In genomic region chr1:154501423-154502065, GRCh38 we compare ENCODE assay signal across 9 cellular contexts. TPM values are rescaled to one million over a fixed set of nuclear protein-coding genes. Genes with fewer than 3 reads are reported as not detected.
DNase-seq lines count a peak whose midpoint lies in the region; ATAC-seq, FAIRE-seq and TF ChIP-seq lines count a peak whose summit lies in the region.
"Had no signal": no experiment of that assay in that cellular context is flagged by ENCODE, and none has a peak within 500 bp of the region (broad histone marks: within the 10 kb centered on the region; RNA-seq: fewer than 3 reads in every experiment).

No MANE protein-coding gene starts in this region.

- no peaks in the 10 kb centered on the region for H3K79me2 ChIP-seq in GM23248 (ENCODE audit: insufficient read depth)

- H3K9me3 ChIP-seq in GM23248 (ENCODE audit: low read depth) = no peaks in the 10 kb centered on the region
- H3K9me3 ChIP-seq in adrenal gland (replicated peaks in 1 of 3) = no peaks in the 10 kb centered on the region
- no peaks in the 10 kb centered on the region for H3K9me3 ChIP-seq in skeletal muscle satellite cell (replicated peaks; ENCODE audit: low read length)
- no peaks in the 10 kb centered on the region for H3K9me3 ChIP-seq in effector memory CD4-positive, alpha-beta T cell (ENCODE audit: control insufficient read depth, low read length)

- H3K27me3 Mint-ChIP-seq in immature natural killer cell (ENCODE audit: low read depth in 3 of 3) = peaks cover 12 to 29% (median 23%) of the 10 kb centered on the region in 3 donors

- peak in 1 of 6 experiments; percentile 5 for TF ChIP-seq CTCF in adrenal gland (IDR thresholded peaks at IDR 0.05)

- peak overlapping the region; percentile 24; the same call in 1 of the 2 replicates for H3K4me3 ChIP-seq in GM23248
- H3K4me3 ChIP-seq in adrenal gland = peak overlapping the region in 2 of 4 donors; percentile 43 to 53
- H3K4me3 ChIP-seq in skeletal muscle satellite cell (ENCODE audit: low read length) = no peak overlapping the region
- no peak overlapping the region for H3K4me3 ChIP-seq in effector memory CD4-positive, alpha-beta T cell (ENCODE audit: insufficient read depth, low read depth, low read length, poor library complexity, severe bottlenecking)

- peaks cover 0 to 7% (median 0%) of the 10 kb centered on the region in 3 donors for H3K36me3 Mint-ChIP-seq in immature natural killer cell

- H4K20me1 ChIP-seq in GM23248 (ENCODE audit: insufficient read depth) = no peaks in the 10 kb centered on the region

- H3K4me3 Mint-ChIP-seq in immature natural killer cell = peak overlapping the region; percentile 36 to 76 (median 65)

- H3K4me1 ChIP-seq in GM23248 (ENCODE audit: insufficient read depth) = no peaks in the 10 kb centered on the region
- peaks cover 16 to 45% of the 10 kb centered on the region in 2 donors for H3K4me1 ChIP-seq in adrenal gland (replicated peaks in 1 of 2)
- H3K4me1 ChIP-seq in skeletal muscle satellite cell (ENCODE audit: control insufficient read depth, insufficient read depth, low read length) = peaks cover 6% of the 10 kb centered on the region
- H3K4me1 ChIP-seq in effector memory CD4-positive, alpha-beta T cell (ENCODE audit: control insufficient read depth, insufficient read depth, low read length, poor library complexity, severe bottlenecking) = peaks cover 14% of the 10 kb centered on the region

- no peaks in the 10 kb centered on the region for H3K9me2 ChIP-seq in GM23248 (ENCODE audit: insufficient read depth)

- DNase-seq in GM23248 (peak; percentile 44), adrenal gland (peak; percentile 61 to 69 (median 63)), immature natural killer cell (peak in 1 of 3 donors; percentile 13), GM12891 (ENCODE audit: insufficient read length, low spot score) (no peak)
- no peak for DNase-seq in effector memory CD4-positive, alpha-beta T cell
- DNase-seq: cerebellar nuclear complex had no signal

- H3K27ac Mint-ChIP-seq in immature natural killer cell = no peak overlapping the region

- H3K9ac ChIP-seq in GM23248 (no peak overlapping the region), skeletal muscle satellite cell (ENCODE audit: low read depth, low read length) (no peak overlapping the region)

- H3K27ac ChIP-seq in GM23248 (no peak overlapping the region), adrenal gland (peak overlapping the region in 3 of 5 donors; percentile 55 to 83 (median 75))
- H3K27ac ChIP-seq in effector memory CD4-positive, alpha-beta T cell (ENCODE audit: insufficient read depth, low read length, poor library complexity, severe bottlenecking) = no peak overlapping the region

- no peak for ATAC-seq in HG02852 (IDR thresholded peaks at IDR 0.05; ENCODE audit: unreplicated experiment)
- ATAC-seq in HG03039 (IDR thresholded peaks at IDR 0.05; ENCODE audit: unreplicated experiment) = no peak

- H2AFZ ChIP-seq in GM23248 = peak overlapping the region; percentile 56

- peak in 1 of 2 donors; percentile 40 for TF ChIP-seq POLR2A in adrenal gland (IDR thresholded peaks at IDR 0.05)
- no peak for TF ChIP-seq POLR2A in GM12891 (IDR thresholded peaks at IDR 0.05; ENCODE audit: low read depth, low read length)

- no peaks in the 10 kb centered on the region for H3F3A ChIP-seq in GM23248 (ENCODE audit: insufficient read depth)

- no peaks in the 10 kb centered on the region for H3K36me3 ChIP-seq in GM23248 (ENCODE audit: low read depth)
- H3K36me3 ChIP-seq in adrenal gland (replicated peaks in 1 of 2) = no peaks in the 10 kb centered on the region
- H3K36me3 ChIP-seq in skeletal muscle satellite cell (ENCODE audit: insufficient read depth, low read length) = no peaks in the 10 kb centered on the region
- no peaks in the 10 kb centered on the region for H3K36me3 ChIP-seq in effector memory CD4-positive, alpha-beta T cell (ENCODE audit: control insufficient read depth, insufficient read depth, low read length)

- peaks cover 25 to 36% of the 10 kb centered on the region in 2 donors for H3K4me1 Mint-ChIP-seq in immature natural killer cell

- FAIRE-seq in GM12891 (lab: Jason Lieb, UNC) = no peak

- in situ Hi-C loops in GM23248 (cut with MboI) = no loop called here

- WGBS in GM23248 (ENCODE audit: low coverage in 1 of 2, low lambda C conversion rate in 2 of 2, missing lambda C conversion rate in 2 of 2), 2 experiments = 2% methylated on average over 24 to 42 of the region's 54 CpGs
- WGBS in adrenal gland, 4 donors = 2 to 26% (median 16%) methylated on average over 4 to 54 of the region's 54 CpGs

- H3K27me3 ChIP-seq in GM23248 (replicated peaks; ENCODE audit: insufficient read depth) = peaks cover 73% of the 10 kb centered on the region
- H3K27me3 ChIP-seq in adrenal gland = no peaks in the 10 kb centered on the region
- peaks cover 87% of the 10 kb centered on the region for H3K27me3 ChIP-seq in skeletal muscle satellite cell (ENCODE audit: control insufficient read depth, insufficient read depth, low read length)
- H3K27me3 ChIP-seq in effector memory CD4-positive, alpha-beta T cell (replicated peaks; ENCODE audit: control insufficient read depth, insufficient read depth, low read length, poor library complexity, severe bottlenecking) = peaks cover 29% of the 10 kb centered on the region

- H3K4me2 ChIP-seq in GM23248 (ENCODE audit: unreplicated experiment) = peak overlapping the region; percentile 38
- H3K4me2 ChIP-seq in skeletal muscle satellite cell (ENCODE audit: low read length) = peak overlapping the region; percentile 57

- H3K9me3 Mint-ChIP-seq in immature natural killer cell = peaks cover 0 to 2% (median 0%) of the 10 kb centered on the region in 6 donors

- intact Hi-C loops in adrenal gland (cut with DNase I) = no loop called here

TF ChIP-seq in GM12891, 5 proteins besides CTCF, POLR2A, EP300 and RAD21:
- TF ChIP-seq POLR2AphosphoS5 (IDR thresholded peaks at IDR 0.05; ENCODE audit: low read depth, low read length) = no peak
- TF ChIP-seq PAX5 (IDR thresholded peaks at IDR 0.05; ENCODE audit: insufficient read depth, low read length, severe bottlenecking) = no peak
- TF ChIP-seq TAF1 (IDR thresholded peaks at IDR 0.05; ENCODE audit: low read depth, low read length) = no peak
- no peak for TF ChIP-seq SPI1 (IDR thresholded peaks at IDR 0.05; ENCODE audit: low read depth, low read length)
- no peak for TF ChIP-seq POU2F2 (IDR thresholded peaks at IDR 0.05; ENCODE audit: low read depth, low read length)

RNA-seq across cellular contexts. Expression of gene TDRD10, which starts 0.5 kb away (rescaled TPM):
- total RNA-seq in GM23248 (2014; rRNA removed; shearing (Covaris generic)) = not detected in 2 replicates
- polyA plus RNA-seq in GM23248 (2016; fragmentation: Nextera tagmentation; extraction: Ambion mirVana) (not detected in 2 replicates), adrenal gland (10 to 100 TPM in 2 of 3 donors, 1 to 10 TPM in 1; 1.3 to 24.9 (median 22.8) TPM), immature natural killer cell (not detected)
- total RNA-seq in adrenal gland = 1 to 10 TPM in 6 of 8 donors, under 1 TPM in 1, not detected in 1; 0.87 to 7.5 (median 3.6) TPM
- not detected in 2 replicates for total RNA-seq in skeletal muscle satellite cell (2012; rRNA removed)
- 0.17 TPM for polyA plus RNA-seq in GM12891 (2012; ENCODE audit: low read depth, missing spikeins)

RNA-seq across cellular contexts. Expression of gene SHE, which starts 0.7 kb away (rescaled TPM):
- total RNA-seq in GM23248 (2014; rRNA removed; shearing (Covaris generic)) = not detected in 2 replicates
- polyA plus RNA-seq in GM23248 (2016; fragmentation: Nextera tagmentation; extraction: Ambion mirVana) = 0.03 TPM in 2 replicates
- total RNA-seq in adrenal gland = 10 to 100 TPM; 15.1 to 30.7 (median 19.2) TPM
- polyA plus RNA-seq in adrenal gland = 10 to 100 TPM; 11.4 to 14.7 (median 12.7) TPM
- polyA plus RNA-seq in immature natural killer cell = under 1 TPM in 1 of 3 donors, not detected in 2; 0.13 TPM
- under 0.01 TPM in 2 replicates for total RNA-seq in skeletal muscle satellite cell (2012; rRNA removed)
- polyA plus RNA-seq in GM12891 (2012; ENCODE audit: low read depth, missing spikeins) = 0.01 TPM

RNA-seq across cellular contexts. Expression of gene UBE2Q1, which starts 56.9 kb away (rescaled TPM):
- 31.9 and 37.9 TPM in 2 replicates for total RNA-seq in GM23248 (2014; rRNA removed; shearing (Covaris generic))
- polyA plus RNA-seq in GM23248 (2016; fragmentation: Nextera tagmentation; extraction: Ambion mirVana) (5.7 and 7.8 TPM in 2 replicates), adrenal gland (10 to 100 TPM; 31.1 to 83.8 (median 33.2) TPM), immature natural killer cell (10 to 100 TPM in 1 of 3 donors, 1 to 10 TPM in 2; 8.2 to 11.6 (median 9.7) TPM)
- total RNA-seq in adrenal gland = 100 to 1,000 TPM in 2 of 8 donors, 10 to 100 TPM in 6; 15.7 to 102 (median 54.2) TPM
- total RNA-seq in skeletal muscle satellite cell (2012; rRNA removed) = 18.3 and 21.2 TPM in 2 replicates
- polyA plus RNA-seq in GM12891 (2012; ENCODE audit: low read depth, missing spikeins) = 49.0 TPM

Comparison
In these comparisons a context has a peak if more than half of its experiments do, and no peak if none do; other contexts are left out.
1. DNase-seq: peak in GM23248 (single experiment) and adrenal gland (7 of 7); none in effector memory CD4-positive, alpha-beta T cell (0 of 3) and GM12891 (single experiment).
2. H3K27ac ChIP-seq: peak in adrenal gland (3 of 5); none in GM23248 (single experiment) and effector memory CD4-positive, alpha-beta T cell (single experiment).
3. RNA of gene SHE, which starts 0.7 kb away (polyA plus RNA-seq): 11.4 to 14.7 TPM in adrenal gland; 0.03 TPM in GM23248 and 0.13 TPM in immature natural killer cell; every median in the first group is over 10 times any median in the second.